In the genomic region with DNA sequence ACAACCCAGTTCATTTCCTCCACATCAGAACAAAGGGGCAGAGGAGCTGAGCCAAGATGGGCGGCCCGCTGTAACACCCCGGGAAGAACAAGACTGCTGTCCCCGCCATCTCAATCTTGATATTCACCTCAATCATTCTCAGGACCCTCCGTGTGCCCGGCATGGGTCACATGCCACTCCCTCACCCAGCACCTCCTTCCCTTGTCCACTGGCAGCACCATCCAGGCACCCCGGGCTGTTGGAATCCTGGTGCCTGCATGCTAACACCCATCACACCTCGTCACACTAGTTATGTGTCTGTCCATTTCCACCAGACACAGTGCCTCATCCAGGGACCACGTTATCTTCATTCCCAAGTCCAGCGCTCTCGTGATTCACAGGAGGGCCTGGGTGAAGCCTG, we compare ENCODE assay signal across 37 cellular contexts. TPM values are rescaled to one million over a fixed set of nuclear protein-coding genes. Genes with fewer than 3 reads are reported as not detected.
"Had no signal": no experiment of that assay in that cellular context is flagged by ENCODE, and none has a peak within 500 bp of the region (broad histone marks: within the 10 kb centered on the region; RNA-seq: fewer than 3 reads in every experiment).

No MANE protein-coding gene starts in this region.

- H3K9me3 ChIP-seq: adrenal gland, body of pancreas, esophagus muscularis mucosa, gastrocnemius medialis had no signal

- H3K4me1 ChIP-seq: adrenal gland, body of pancreas, esophagus muscularis mucosa, gastrocnemius medialis had no signal

- ATAC-seq: activated CD4-positive, CD25-positive, alpha-beta regulatory T cell treated with anti-CD3 and anti-CD28 coated beads, Interleukin-2, amount 50 U/mL, for 24 hours; activated CD8-positive, alpha-beta T cell treated with anti-CD3 and anti-CD28 coated beads for 36 hours; activated naive CD8-positive, alpha-beta T cell treated with anti-CD3 and anti-CD28 coated beads, Interleukin-2, amount 50 U/mL, for 24 hours; body of pancreas; effector memory CD8-positive, alpha-beta T cell; foreskin keratinocyte; gastrocnemius medialis; T-helper 17 cell had no signal

- H3K4me3 ChIP-seq: adrenal gland, body of pancreas, cardiac muscle cell, coronary artery, dorsolateral prefrontal cortex, esophagus muscularis mucosa, gastrocnemius medialis had no signal

- H3K4me3 Mint-ChIP-seq: activated B cell treated with CpG ODN at 0.5 μM for 24 hours; activated CD8-positive, alpha-beta T cell treated with anti-CD3 and anti-CD28 coated beads for 36 hours; activated naive CD4-positive, alpha-beta T cell treated with anti-CD3 and anti-CD28 coated beads for 36 hours; activated naive CD4-positive, alpha-beta T cell treated with anti-CD3 and anti-CD28 coated beads, Interleukin-2, amount 50 U/mL, for 24 hours; activated naive CD8-positive, alpha-beta T cell treated with anti-CD3 and anti-CD28 coated beads for 36 hours; activated naive CD8-positive, alpha-beta T cell treated with anti-CD3 and anti-CD28 coated beads, Interleukin-2, amount 50 U/mL, for 24 hours; activated T-helper 1 cell treated with anti-CD3 and anti-CD28 coated beads, Interleukin-12 subunit alpha, Interleukin-12 subunit beta, Interleukin-2, Interleukin-4 antibody, amounts not matched to agents 30 ng/mL and 10 ng/mL and 1 ng/mL, durations not matched to agents 14 hours and 24 hours and 36 hours; dendritic cell treated with granulocyte-macrophage colony-stimulating factor and Interleukin-4, amounts not matched to agents 40 ng/mL and 50 ng/mL, for 4 days; effector memory CD8-positive, alpha-beta T cell; T-helper 17 cell; T-helper 2 cell treated with Interferon-gamma antibody and Interleukin-4, amounts not matched to agents 5 μg/mL and 100 μg/mL, for 36 hours had no signal

- H3K9me3 Mint-ChIP-seq: activated B cell treated with CpG ODN at 0.5 μM for 24 hours; activated CD8-positive, alpha-beta T cell treated with anti-CD3 and anti-CD28 coated beads for 36 hours; activated naive CD4-positive, alpha-beta T cell treated with anti-CD3 and anti-CD28 coated beads for 36 hours; activated naive CD4-positive, alpha-beta T cell treated with anti-CD3 and anti-CD28 coated beads, Interleukin-2, amount 50 U/mL, for 24 hours; activated naive CD8-positive, alpha-beta T cell treated with anti-CD3 and anti-CD28 coated beads for 36 hours; activated naive CD8-positive, alpha-beta T cell treated with anti-CD3 and anti-CD28 coated beads, Interleukin-2, amount 50 U/mL, for 24 hours; activated T-helper 1 cell treated with anti-CD3 and anti-CD28 coated beads, Interleukin-12 subunit alpha, Interleukin-12 subunit beta, Interleukin-2, Interleukin-4 antibody, amounts not matched to agents 30 ng/mL and 10 ng/mL and 1 ng/mL, durations not matched to agents 14 hours and 24 hours and 36 hours; activated T-helper 2 cell treated with anti-CD3 and anti-CD28 coated beads, Interferon-gamma antibody, Interleukin-2, Interleukin-4, amounts not matched to agents 10 μg/mL and 5 μg/mL and 100 μg/mL, durations not matched to agents 14 hours and 24 hours and 36 hours; dendritic cell treated with granulocyte-macrophage colony-stimulating factor and Interleukin-4, amounts not matched to agents 40 ng/mL and 50 ng/mL, for 4 days; effector memory CD8-positive, alpha-beta T cell; T-helper 2 cell treated with Interferon-gamma antibody and Interleukin-4, amounts not matched to agents 5 μg/mL and 100 μg/mL, for 36 hours had no signal

- H3K27me3 ChIP-seq: adrenal gland, body of pancreas had no signal

- DNase-seq: activated B cell treated with CpG ODN at 0.5 μM for 24 hours; activated CD4-positive, alpha-beta T cell treated with anti-CD3 and anti-CD28 coated beads for 48 hours; activated CD4-positive, alpha-beta T cell treated with anti-CD3 and anti-CD28 coated beads, Interleukin-2, amount 50 U/mL, for 1 hour; activated CD4-positive, alpha-beta T cell treated with anti-CD3 and anti-CD28 coated beads, Interleukin-2, amount 50 U/mL, for 48 hours; activated CD8-positive, alpha-beta memory T cell treated with anti-CD3 and anti-CD28 coated beads for 24 hours; activated CD8-positive, alpha-beta T cell treated with anti-CD3 and anti-CD28 coated beads for 36 hours; activated effector memory CD4-positive, alpha-beta T cell treated with anti-CD3 and anti-CD28 coated beads, Interleukin-2, amount 50 U/mL, for 16 hours; activated naive CD4-positive, alpha-beta T cell treated with anti-CD3 and anti-CD28 coated beads for 36 hours; activated naive CD8-positive, alpha-beta T cell treated with anti-CD3 and anti-CD28 coated beads for 36 hours; activated naive CD8-positive, alpha-beta T cell treated with anti-CD3 and anti-CD28 coated beads, Interleukin-2, amount 50 U/mL, for 24 hours; activated T-cell treated with anti-CD3 and anti-CD28 coated beads, Interleukin-2, amount 50 U/mL, for 1 hour; activated T-cell treated with anti-CD3 and anti-CD28 coated beads, Interleukin-2, amount 50 U/mL, for 48 hours; adrenal gland; amygdala; aorta; body of pancreas; central memory CD4-positive, alpha-beta T cell; cerebellar nuclear complex; dorsolateral prefrontal cortex; effector CD4-positive, alpha-beta T cell; effector memory CD8-positive, alpha-beta T cell; erythroblast; foreskin keratinocyte; gastrocnemius medialis; T-helper 1 cell; T-helper 17 cell; T1000; WERI-Rb-1 had no signal

- H3K4me1 Mint-ChIP-seq: activated B cell treated with CpG ODN at 0.5 μM for 24 hours; activated naive CD4-positive, alpha-beta T cell treated with anti-CD3 and anti-CD28 coated beads, Interleukin-2, amount 50 U/mL, for 24 hours; activated naive CD8-positive, alpha-beta T cell treated with anti-CD3 and anti-CD28 coated beads for 36 hours; activated naive CD8-positive, alpha-beta T cell treated with anti-CD3 and anti-CD28 coated beads, Interleukin-2, amount 50 U/mL, for 24 hours; T-helper 17 cell had no signal

- H3K36me3 ChIP-seq: adrenal gland, cardiac muscle cell, esophagus muscularis mucosa, gastrocnemius medialis, WERI-Rb-1 had no signal

- H3K27ac ChIP-seq: adrenal gland, body of pancreas, cardiac muscle cell, coronary artery, dorsolateral prefrontal cortex, esophagus muscularis mucosa, foreskin keratinocyte, gastrocnemius medialis, WERI-Rb-1 had no signal

- H3K27ac Mint-ChIP-seq: activated B cell treated with CpG ODN at 0.5 μM for 24 hours; activated CD8-positive, alpha-beta T cell treated with anti-CD3 and anti-CD28 coated beads for 36 hours; activated naive CD4-positive, alpha-beta T cell treated with anti-CD3 and anti-CD28 coated beads for 36 hours; activated naive CD4-positive, alpha-beta T cell treated with anti-CD3 and anti-CD28 coated beads, Interleukin-2, amount 50 U/mL, for 24 hours; activated naive CD8-positive, alpha-beta T cell treated with anti-CD3 and anti-CD28 coated beads for 36 hours; activated naive CD8-positive, alpha-beta T cell treated with anti-CD3 and anti-CD28 coated beads, Interleukin-2, amount 50 U/mL, for 24 hours; activated T-helper 1 cell treated with anti-CD3 and anti-CD28 coated beads, Interleukin-12 subunit alpha, Interleukin-12 subunit beta, Interleukin-2, Interleukin-4 antibody, amounts not matched to agents 30 ng/mL and 10 ng/mL and 1 ng/mL, durations not matched to agents 14 hours and 24 hours and 36 hours; activated T-helper 2 cell treated with anti-CD3 and anti-CD28 coated beads, Interferon-gamma antibody, Interleukin-2, Interleukin-4, amounts not matched to agents 10 μg/mL and 5 μg/mL and 100 μg/mL, durations not matched to agents 14 hours and 24 hours and 36 hours; dendritic cell treated with granulocyte-macrophage colony-stimulating factor and Interleukin-4, amounts not matched to agents 40 ng/mL and 50 ng/mL, for 4 days; effector memory CD8-positive, alpha-beta T cell; T-helper 17 cell; T-helper 2 cell treated with Interferon-gamma antibody and Interleukin-4, amounts not matched to agents 5 μg/mL and 100 μg/mL, for 36 hours had no signal

- H3K36me3 Mint-ChIP-seq: activated naive CD4-positive, alpha-beta T cell treated with anti-CD3 and anti-CD28 coated beads, Interleukin-2, amount 50 U/mL, for 24 hours; activated naive CD8-positive, alpha-beta T cell treated with anti-CD3 and anti-CD28 coated beads for 36 hours had no signal

RNA-seq across cellular contexts. Expression of a gene that starts 16.7 kb away (rescaled TPM):
- total RNA-seq: activated B cell treated with CpG ODN at 0.5 μM for 24 hours; activated CD8-positive, alpha-beta T cell treated with anti-CD3 and anti-CD28 coated beads for 36 hours; activated naive CD8-positive, alpha-beta T cell treated with anti-CD3 and anti-CD28 coated beads for 36 hours; activated T-helper 1 cell treated with anti-CD3 and anti-CD28 coated beads, Interleukin-12 subunit alpha, Interleukin-12 subunit beta, Interleukin-2, Interleukin-4 antibody, amounts not matched to agents 30 ng/mL and 10 ng/mL and 1 ng/mL, durations not matched to agents 14 hours and 24 hours and 36 hours; activated T-helper 2 cell treated with anti-CD3 and anti-CD28 coated beads, Interferon-gamma antibody, Interleukin-2, Interleukin-4, amounts not matched to agents 10 μg/mL and 5 μg/mL and 100 μg/mL, durations not matched to agents 14 hours and 24 hours and 36 hours; aorta; body of pancreas; foreskin keratinocyte; gastrocnemius medialis; T-helper 17 cell had no signal
- polyA plus RNA-seq: aorta, cardiac muscle cell, foreskin keratinocyte had no signal
